Comparison of ENCODE assay signal across 8 cellular contexts in the genomic region with DNA sequence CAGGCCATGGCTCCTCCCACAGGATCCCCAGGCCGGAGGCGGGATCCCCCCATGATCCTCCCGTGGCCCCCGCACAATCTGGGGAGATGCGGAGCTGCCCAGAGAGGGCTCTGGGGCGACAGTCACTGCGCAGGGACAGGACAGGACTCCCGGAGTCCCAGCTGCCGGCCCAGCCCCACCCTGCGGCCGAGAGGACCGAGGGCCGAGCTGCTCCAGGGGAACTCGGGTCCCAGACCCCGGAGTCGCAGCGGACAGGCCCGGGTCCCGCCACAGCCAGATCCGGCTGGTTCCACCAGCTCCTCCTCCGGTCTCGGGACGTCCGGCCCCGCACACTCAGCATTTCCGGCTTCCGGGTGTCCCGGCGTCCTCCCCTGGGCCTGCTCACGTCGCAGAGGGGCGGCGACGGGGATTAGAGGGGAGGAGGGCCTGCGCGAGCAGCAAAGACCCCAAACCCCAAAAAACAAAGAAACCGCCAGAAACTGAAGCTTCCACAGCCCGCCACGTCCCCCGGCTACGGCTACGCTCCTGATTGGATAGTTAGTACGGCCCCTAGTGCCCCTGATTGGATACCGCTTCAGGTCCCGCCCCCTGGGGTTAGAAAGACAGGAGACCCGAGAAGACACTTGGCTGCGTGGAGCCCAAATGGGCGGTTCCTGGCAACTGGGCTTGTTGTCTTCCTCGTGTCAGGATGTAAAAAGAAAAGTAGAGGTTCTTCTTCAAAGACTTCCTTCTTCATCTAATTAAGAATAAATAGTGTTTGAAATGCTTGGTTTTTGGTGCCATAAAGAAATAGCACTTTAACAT. TPM values are rescaled to one million over a fixed set of nuclear protein-coding genes. Genes with fewer than 3 reads are reported as not detected.
DNase-seq lines count a peak whose midpoint lies in the region; ATAC-seq, FAIRE-seq and TF ChIP-seq lines count a peak whose summit lies in the region.

No MANE protein-coding gene starts in this region.

- CTCF ChIA-PET in Calu3 (lab: Charles Lee): interaction anchor here (1.2 kb wide), 1 partner anchor 25 kb away, joined by 4 read pairs; no protein-coding TSS in a partner anchor
- CTCF ChIA-PET in PC-3 (lab: Charles Lee): no interaction called here

- H3K4me3 ChIP-seq in PC-3 (ENCODE audit: low read length) (peak overlapping the region; percentile 72), esophagus (ENCODE audit: low read depth in 1 of 2, low read length in 2 of 2) (peak overlapping the region; percentile 66 to 75)

- H3K9me3 Mint-ChIP-seq in Calu3 (ENCODE audit: low read depth, unreplicated experiment) (no peaks in the 10 kb centered on the region), natural killer cell (no peaks in the 10 kb centered on the region)

- 1% methylated on average over 36 to 49 of the region's 49 CpGs for WGBS in esophagus, 2 donors

- TSS peak; percentile 86 for BruUV-seq in Calu3 (replicated peaks; lab: Mats Ljungman, UMichigan)
- TSS peak; percentile 97 for BruUV-seq in PC-3 (replicated peaks; lab: Mats Ljungman, UMichigan)

- no peaks in the 10 kb centered on the region for H3K9me3 ChIP-seq in PC-3 (ENCODE audit: low read length)
- no peaks in the 10 kb centered on the region for H3K9me3 ChIP-seq in esophagus (ENCODE audit: control insufficient read depth in 2 of 2, insufficient read depth in 1 of 2, low read depth in 1 of 2, low read length in 1 of 2)

- H3K27me3 ChIP-seq in PC-3 (ENCODE audit: low read length) (no peaks in the 10 kb centered on the region), esophagus (ENCODE audit: control insufficient read depth in 1 of 2, insufficient read depth in 2 of 2, low read length in 2 of 2) (no peaks in the 10 kb centered on the region)

- peak overlapping the region; percentile 92 for H2AFZ ChIP-seq in PC-3 (ENCODE audit: low read length)

- peak overlapping the region; percentile 100 for H3K4me2 ChIP-seq in PC-3 (ENCODE audit: low read length)

- ATAC-seq in GM21381 (IDR thresholded peaks at IDR 0.05; ENCODE audit: unreplicated experiment) (peak; percentile 98), PC-3 (peak; percentile 95), natural killer cell (peak; percentile 87 to 96 (median 90))

- H3K4me1 Mint-ChIP-seq in Calu3 (ENCODE audit: low read depth, unreplicated experiment) (peaks cover 33% of the 10 kb centered on the region), natural killer cell (peaks cover 18 to 19% of the 10 kb centered on the region in 2 donors)

- H3K27ac ChIP-seq in PC-3 (ENCODE audit: low read length) (peak overlapping the region; percentile 97), esophagus (ENCODE audit: low read depth in 2 of 2, low read length in 1 of 2) (peak overlapping the region; percentile 100)

- no peak overlapping the region for H3K27ac Mint-ChIP-seq in Calu3 (ENCODE audit: unreplicated experiment)
- H3K27ac Mint-ChIP-seq in natural killer cell: peak overlapping the region; percentile 96 to 97

- H3K4me1 ChIP-seq in PC-3 (ENCODE audit: insufficient read depth, low read length): peaks cover 25% of the 10 kb centered on the region
- H3K4me1 ChIP-seq in esophagus (ENCODE audit: control insufficient read depth in 2 of 2, insufficient read depth in 2 of 2, low read length in 1 of 2): peaks cover 2 to 7% of the 10 kb centered on the region in 2 donors

- H3K9ac ChIP-seq in PC-3 (ENCODE audit: low read length): peak overlapping the region; percentile 97

- H3K4me3 Mint-ChIP-seq in Calu3 (ENCODE audit: low read depth, unreplicated experiment): peak overlapping the region; percentile 67
- H3K4me3 Mint-ChIP-seq in natural killer cell: peak overlapping the region; percentile 97

- no peaks in the 10 kb centered on the region for H3K36me3 ChIP-seq in PC-3 (ENCODE audit: low read depth, low read length)
- no peaks in the 10 kb centered on the region for H3K36me3 ChIP-seq in esophagus (ENCODE audit: control insufficient read depth in 2 of 2, insufficient read depth in 2 of 2, low read length in 1 of 2)

- POLR2A ChIA-PET in PC-3 (lab: Charles Lee; ENCODE audit: unreplicated experiment): interaction anchor here (0.7 to 1.1 kb wide), 2 partner anchors 307 to 499 kb away, joined by 3 to 4 read pairs; partner anchors contain the start of gene HSH2D

- intact Hi-C loops in Calu3 (cut with micrococcal nuclease; ENCODE audit: unreplicated experiment) (loop anchor here (10.0 kb wide), 2 partner anchors 168 to 348 kb away; partner anchors contain the start of gene FAM32A), PC-3 (cut with micrococcal nuclease) (no loop called here), natural killer cell (cut with micrococcal nuclease) (loop anchor here (10.0 kb wide), 1 partner anchor 598 kb away; no protein-coding TSS in a partner anchor)

- no peaks in the 10 kb centered on the region for H4K20me1 ChIP-seq in PC-3 (ENCODE audit: low read length)

- H3K36me3 Mint-ChIP-seq in Calu3 (ENCODE audit: insufficient read depth, unreplicated experiment) (peaks cover 12% of the 10 kb centered on the region), natural killer cell (no peaks in the 10 kb centered on the region)

- H3K79me2 ChIP-seq in PC-3 (ENCODE audit: low read length): no peaks in the 10 kb centered on the region

- peaks cover 25% of the 10 kb centered on the region for H3K27me3 Mint-ChIP-seq in Calu3 (ENCODE audit: unreplicated experiment)
- no peaks in the 10 kb centered on the region for H3K27me3 Mint-ChIP-seq in natural killer cell (ENCODE audit: low read depth in 2 of 2)

- TF ChIP-seq CTCF in Calu3 (IDR thresholded peaks at IDR 0.05; ENCODE audit: unreplicated experiment): no peak
- no peak for TF ChIP-seq CTCF in PC-3 (conservative IDR thresholded peaks at IDR 0.05; ENCODE audit: low read depth, low read length)
- no peak for TF ChIP-seq CTCF in natural killer cell (IDR thresholded peaks at IDR 0.05)

- no peaks in the 10 kb centered on the region for H3K9me2 ChIP-seq in PC-3 (replicated peaks; ENCODE audit: low read length)

- H3F3A ChIP-seq in PC-3 (ENCODE audit: low read length, unreplicated experiment): no peaks in the 10 kb centered on the region

- DNase-seq in Calu3: peak; percentile 90
- DNase-seq in HTR-8/SVneo (ENCODE audit: insufficient read length, low spot score): peak; percentile 97
- peak; percentile 96 for DNase-seq in PC-3
- peak; percentile 89 for DNase-seq in activated T-cell treated with anti-CD3 and anti-CD28 coated beads for 48 hours (ENCODE audit: low read depth)
- DNase-seq in natural killer cell: peak; percentile 94
- DNase-seq in stromal cell of bone marrow (ENCODE audit: low read depth): peak; percentile 89

- FAIRE-seq in HTR-8/SVneo (lab: Jason Lieb, UNC): no peak

RNA-seq across cellular contexts. Expression of gene OR10H1, which starts 21.3 kb away (rescaled TPM):
- 4.4 and 4.9 TPM in 2 replicates for total RNA-seq in Calu3 (2022)
- not detected in 2 replicates for total RNA-seq in PC-3 (2014; rRNA removed)
- polyA plus RNA-seq in esophagus: under 1 TPM in 1 of 2 donors, not detected in 1; 0.04 TPM
- under 1 TPM in 2 of 3 donors, not detected in 1; 0.08 to 0.12 TPM for total RNA-seq in natural killer cell

RNA-seq across cellular contexts. Expression of gene OR10H5, which starts 49.3 kb away (rescaled TPM):
- total RNA-seq in Calu3 (2022) (not detected in 2 replicates), PC-3 (2014; rRNA removed) (not detected in 2 replicates), natural killer cell (not detected)
- not detected for polyA plus RNA-seq in esophagus

Comparison
In these comparisons a context has a peak if more than half of its experiments do, and no peak if none do; other contexts are left out.
1. Peak in every context shown above with its lines: DNase-seq, ATAC-seq, H3K4me3 ChIP-seq and H3K27ac ChIP-seq.